8 cellular contexts compared by ENCODE assay signal in genomic region chr16:11742041-11742535, GRCh38. TPM values are rescaled to one million over a fixed set of nuclear protein-coding genes. Genes with fewer than 3 reads are reported as not detected.
DNase-seq lines count a peak whose midpoint lies in the region; ATAC-seq and TF ChIP-seq lines count a peak whose summit lies in the region.

No MANE protein-coding gene starts in this region.

- H3K4me3 ChIP-seq in PC-9 = peak overlapping the region; percentile 89
- peak overlapping the region; percentile 99 for H3K4me3 ChIP-seq in adipocyte (ENCODE audit: low read length)
- peak overlapping the region; percentile 72 for H3K4me3 ChIP-seq in iPS-11a (ENCODE audit: low read depth, low read length)

- intact Hi-C loops in PC-9 (cut with micrococcal nuclease; ENCODE audit: unreplicated experiment) = loop anchor here (2.0 to 10.0 kb wide), 3 partner anchors 55 to 603 kb away; partner anchors contain the start of gene ZC3H7A

- no TSS peak for BruUV-seq in PC-9 (replicated peaks; lab: Mats Ljungman, UMichigan)

- H3K9me3 ChIP-seq in PC-9 (ENCODE audit: insufficient read depth, low read depth) = no peaks in the 10 kb centered on the region
- no peaks in the 10 kb centered on the region for H3K9me3 ChIP-seq in adipocyte (ENCODE audit: control insufficient read depth, low read length)

- H3K27ac ChIP-seq in PC-9 = peak overlapping the region; percentile 78

- H3K27me3 ChIP-seq in PC-9 (ENCODE audit: insufficient read depth, low read depth) (no peaks in the 10 kb centered on the region), adipocyte (replicated peaks; ENCODE audit: control insufficient read depth, insufficient read depth, low read length) (no peaks in the 10 kb centered on the region)

- TF ChIP-seq CTCF in PC-9 (conservative IDR thresholded peaks at IDR 0.05) = no peak

- POLR2A ChIA-PET in PC-9 (lab: Charles Lee; ENCODE audit: unreplicated experiment) = interaction anchor here (0.8 kb wide), 1 partner anchor 55 kb away, joined by 6 read pairs; the partner anchor contains the start of gene ZC3H7A

- CTCF ChIA-PET in PC-9 (lab: Charles Lee) = interaction anchor here (0.5 kb wide), 1 partner anchor 93 kb away, joined by 5 read pairs; no protein-coding TSS in a partner anchor

- H3K36me3 ChIP-seq in PC-9 (ENCODE audit: low read depth) (no peaks in the 10 kb centered on the region), adipocyte (ENCODE audit: control insufficient read depth, insufficient read depth, low read length, severe bottlenecking) (peaks cover 11% of the 10 kb centered on the region)

- H3K79me2 ChIP-seq in PC-9 (ENCODE audit: low read depth) = peaks cover 49% of the 10 kb centered on the region

- peaks cover 34% of the 10 kb centered on the region for H4K20me1 ChIP-seq in PC-9 (ENCODE audit: insufficient read depth)

- H3K4me1 ChIP-seq in PC-9 (replicated peaks; ENCODE audit: insufficient read depth) (peaks cover 19% of the 10 kb centered on the region), adipocyte (ENCODE audit: control insufficient read depth, insufficient read depth, low read length) (peaks cover 29% of the 10 kb centered on the region)

- H3K4me2 ChIP-seq in PC-9 = peak overlapping the region; percentile 85

- ATAC-seq in HG02870 (IDR thresholded peaks at IDR 0.05; ENCODE audit: unreplicated experiment) = peak; percentile 18

- peaks cover 14% of the 10 kb centered on the region; the same call in 1 of the 2 replicates for H3F3A ChIP-seq in PC-9 (ENCODE audit: insufficient read depth, low read depth)

- H3K9ac ChIP-seq in adipocyte (ENCODE audit: low read length) = peak overlapping the region; percentile 97

- no peaks in the 10 kb centered on the region for H3K9me2 ChIP-seq in PC-9 (ENCODE audit: insufficient read depth)

- H2AFZ ChIP-seq in PC-9 = peak overlapping the region; percentile 86

- peak; percentile 35 for DNase-seq in NCI-H1092 treated with DMSO at 0.1 percent for 48 hours (lab: John Stamatoyannopoulos, UW)
- DNase-seq in NCI-H1092 (lab: John Stamatoyannopoulos, UW) = no peak
- peak in 1 of 2 experiments; percentile 44 for DNase-seq in PC-9
- no peak for DNase-seq in adipocyte (ENCODE audit: low read depth)
- peak; percentile 18 to 29 for DNase-seq in stimulated activated CD4-positive, alpha-beta T cell treated with anti-CD3 and anti-CD28 coated beads, Interleukin-15, amount 100 ng/mL, for 1 hour (ENCODE audit: low read depth in 1 of 2, low spot score in 1 of 2)
- no peak for DNase-seq in DMS153 treated with DMSO at 0.1 percent for 48 hours (lab: John Stamatoyannopoulos, UW; ENCODE audit: unreplicated experiment)

RNA-seq across cellular contexts. Expression of gene TXNDC11, which starts 0.6 kb away (rescaled TPM):
- total RNA-seq in PC-9 (2021) = 30.9 and 40.9 TPM in 2 replicates

RNA-seq across cellular contexts. Expression of gene ZC3H7A, which starts 55.0 kb away (rescaled TPM):
- 52.3 and 63.5 TPM in 2 replicates for total RNA-seq in PC-9 (2021)

Comparison
In these comparisons a context has a peak if more than half of its experiments do, and no peak if none do; other contexts are left out.
1. DNase-seq: peak in NCI-H1092 treated with DMSO at 0.1 percent for 48 hours (single experiment) and stimulated activated CD4-positive, alpha-beta T cell treated with anti-CD3 and anti-CD28 coated beads, Interleukin-15, amount 100 ng/mL, for 1 hour (2 of 2); none in NCI-H1092 (single experiment), adipocyte (single experiment) and DMS153 treated with DMSO at 0.1 percent for 48 hours (single experiment).
2. Peak in every context shown above with its lines, with median percentiles within 50 percentile points of each other: H3K4me3 ChIP-seq.